ENCODE assay signal across 22 cellular contexts in the genomic region with DNA sequence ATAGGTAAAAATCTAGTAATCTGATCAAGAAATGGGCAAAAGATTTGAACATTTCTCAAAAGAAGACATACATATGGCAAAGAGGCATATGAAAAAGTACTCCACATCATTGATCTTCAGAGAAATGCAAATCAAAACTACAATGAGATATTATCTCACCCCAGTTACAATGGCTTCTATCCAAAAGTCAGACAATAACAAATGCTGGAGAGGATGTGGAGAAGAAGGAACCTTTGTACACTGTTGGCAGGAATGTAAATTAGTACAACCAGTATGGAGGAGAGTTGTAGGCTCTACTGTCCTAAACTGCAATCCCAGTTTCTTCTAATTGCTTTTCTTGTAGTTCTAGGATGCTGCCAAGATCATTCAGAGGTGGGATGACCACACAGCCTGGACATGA.
DNase-seq lines count a peak whose midpoint lies in the region; ATAC-seq and TF ChIP-seq lines count a peak whose summit lies in the region.
"Had no signal": no experiment of that assay in that cellular context is flagged by ENCODE, and none has a peak within 500 bp of the region (broad histone marks: within the 10 kb centered on the region; RNA-seq: fewer than 3 reads in every experiment).

No MANE protein-coding gene starts in this region.

- no peak for TF ChIP-seq CTCF in cardiac fibroblast (IDR thresholded peaks at IDR 0.05; ENCODE audit: low read depth, low read length)

- ATAC-seq in GM18861 (IDR thresholded peaks at IDR 0.05; ENCODE audit: unreplicated experiment): no peak
- ATAC-seq: A549, GM23338, HCT116, Panc1, SK-N-SH treated with all-trans-retinoic acid at 6 μM for 48 hours had no signal

- no peak overlapping the region for H3K4me3 ChIP-seq in cardiac fibroblast (replicated peaks in 1 of 2; ENCODE audit: low read depth in 2 of 2, low read length in 2 of 2)
- H3K4me3 ChIP-seq: A549, GM23338, MG63 had no signal

- DNase-seq in HT1080 (ENCODE audit: low read depth) (peak; percentile 46), cardiac fibroblast (ENCODE audit: low read depth in 2 of 2) (peak; percentile 3 to 20), globus pallidus (ENCODE audit: low spot score) (peak; percentile 78), putamen (ENCODE audit: low spot score) (peak; percentile 44), NCI-H526 treated with DMSO at 0.1 percent for 48 hours (lab: John Stamatoyannopoulos, UW) (no peak), DMS 273 treated with DMSO at 0.1 percent for 48 hours (lab: John Stamatoyannopoulos, UW) (no peak)
- DNase-seq: BE2C; DMS79 treated with DMSO at 0.1 percent for 48 hours; Kasumi-1; MG63; NCI-H1417; NCI-H187 treated with DMSO at 0.1 percent for 48 hours; NCI-H2107; NCI-H510A; NCI-H774; NK-92 treated with Interleukin-12 subunit alpha and Interleukin-12 subunit beta, amount 100 ng/mL, for 24 hours had no signal

Comparison
In these comparisons a context has a peak if more than half of its experiments do, and no peak if none do; other contexts are left out.
1. DNase-seq: peak in HT1080 (single experiment), cardiac fibroblast (2 of 2), globus pallidus (single experiment) and putamen (single experiment); none in NCI-H526 treated with DMSO at 0.1 percent for 48 hours (single experiment) and DMS 273 treated with DMSO at 0.1 percent for 48 hours (single experiment).